ENCODE assay signal across 13 cellular contexts in the genomic region with DNA sequence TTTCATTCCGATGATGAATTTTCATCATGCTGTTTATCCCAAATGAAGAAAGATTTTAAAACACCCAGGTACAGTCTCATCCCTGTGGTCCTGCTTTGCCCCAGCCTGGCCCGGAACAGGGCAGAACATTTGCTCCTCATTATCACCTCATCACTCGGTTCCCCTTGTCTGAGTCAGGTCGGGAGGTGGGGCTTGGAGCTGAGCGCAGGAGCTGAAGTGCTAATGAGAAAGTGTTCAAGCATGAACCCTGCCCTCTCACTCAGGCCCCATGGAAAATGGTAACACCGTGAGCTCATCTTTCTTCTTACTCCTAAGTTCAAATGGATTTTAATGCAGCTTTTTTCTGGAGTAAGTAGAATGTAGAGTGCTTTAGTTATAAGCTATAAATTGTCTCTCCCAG.
"Had no signal": no experiment of that assay in that cellular context is flagged by ENCODE, and none has a peak within 500 bp of the region (broad histone marks: within the 10 kb centered on the region; RNA-seq: fewer than 3 reads in every experiment).

No MANE protein-coding gene starts in this region.

- H3K27me3 ChIP-seq: tibial nerve, vagina had no signal

- H3K9me3 ChIP-seq: heart right ventricle, vagina had no signal

- H3K36me3 ChIP-seq: heart right ventricle, tibial nerve, vagina had no signal

- DNase-seq: activated CD4-positive, alpha-beta T cell treated with anti-CD3 and anti-CD28 coated beads, Interleukin-2, amount 10 ng/mL, durations not matched to agents 7 days and 5 days; activated CD8-positive, alpha-beta memory T cell treated with anti-CD3 and anti-CD28 coated beads, Interleukin-2, amount 50 U/mL, for 48 hours; activated gamma-delta T cell; activated T-cell treated with anti-CD3 and anti-CD28 coated beads, Interleukin-2, amount 50 U/mL, for 72 hours; foreskin melanocyte; heart right ventricle; stimulated activated CD4-positive, alpha-beta T cell treated with anti-CD3 and anti-CD28 coated beads, Interleukin-2, amount 100 ng/mL, for 48 hours; stimulated activated naive B cell treated with anti-CD40 and anti-IgM and Interleukin-4, amounts not matched to agents 10 μg/mL and 1 μg/mL and 100 μg/mL, for 72 hours; T-helper 17 cell had no signal

- H3K27ac Mint-ChIP-seq: activated CD4-positive, alpha-beta T cell treated with anti-CD3 and anti-CD28 coated beads, Interleukin-2, amount 10 ng/mL, durations not matched to agents 7 days and 5 days; activated naive CD4-positive, alpha-beta T cell treated with anti-CD3 and anti-CD28 coated beads, Interleukin-2, amount 50 U/mL, for 72 hours; activated T-cell treated with anti-CD3 and anti-CD28 coated beads, Interleukin-2, amount 50 U/mL, for 72 hours; nephron; stimulated activated naive B cell treated with anti-CD40 and anti-IgM and Interleukin-4, amounts not matched to agents 10 μg/mL and 1 μg/mL and 100 μg/mL, for 72 hours; T-helper 17 cell had no signal

- H3K4me3 ChIP-seq: heart right ventricle, tibial nerve, vagina had no signal

- H3K36me3 Mint-ChIP-seq: stimulated activated naive B cell treated with anti-CD40 and anti-IgM and Interleukin-4, amounts not matched to agents 10 μg/mL and 1 μg/mL and 100 μg/mL, for 72 hours had no signal

- H3K4me3 Mint-ChIP-seq: activated CD4-positive, alpha-beta T cell treated with anti-CD3 and anti-CD28 coated beads, Interleukin-2, amount 10 ng/mL, durations not matched to agents 7 days and 5 days; activated T-cell treated with anti-CD3 and anti-CD28 coated beads, Interleukin-2, amount 50 U/mL, for 72 hours; nephron; stimulated activated naive B cell treated with anti-CD40 and anti-IgM and Interleukin-4, amounts not matched to agents 10 μg/mL and 1 μg/mL and 100 μg/mL, for 72 hours; T-helper 17 cell had no signal

- ATAC-seq: activated naive CD4-positive, alpha-beta T cell treated with anti-CD3 and anti-CD28 coated beads, Interleukin-2, amount 50 U/mL, for 72 hours; activated T-cell treated with anti-CD3 and anti-CD28 coated beads, Interleukin-2, amount 50 U/mL, for 72 hours; heart right ventricle; stimulated activated naive B cell treated with anti-CD40 and anti-IgM and Interleukin-4, amounts not matched to agents 10 μg/mL and 1 μg/mL and 100 μg/mL, for 72 hours; T-helper 17 cell had no signal

- H3K4me1 Mint-ChIP-seq: stimulated activated naive B cell treated with anti-CD40 and anti-IgM and Interleukin-4, amounts not matched to agents 10 μg/mL and 1 μg/mL and 100 μg/mL, for 72 hours had no signal

- H3K4me1 ChIP-seq: heart right ventricle, tibial nerve, vagina had no signal

- H3K27ac ChIP-seq: heart right ventricle, tibial nerve, vagina had no signal
